In the genomic region with DNA sequence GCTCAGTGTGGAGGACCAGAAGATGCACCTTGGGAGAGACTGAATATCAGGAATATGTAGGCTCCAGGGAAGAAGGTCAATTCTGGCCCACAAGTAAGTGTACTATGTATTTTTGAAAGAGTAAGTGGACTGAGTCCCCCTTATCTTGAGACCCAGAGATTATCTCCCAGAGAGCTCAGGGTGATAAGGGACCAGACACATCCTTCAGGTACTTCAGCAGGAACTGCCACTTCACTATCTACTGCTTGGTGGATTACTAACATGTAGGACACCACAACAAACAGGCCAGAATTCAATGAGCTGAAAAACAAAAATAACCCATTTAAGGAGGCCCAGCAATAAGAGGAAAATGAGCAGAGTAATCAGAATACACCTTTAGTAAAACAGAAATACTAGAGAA, we compare ENCODE assay signal across 27 cellular contexts.
"Had no signal": no experiment of that assay in that cellular context is flagged by ENCODE, and none has a peak within 500 bp of the region (broad histone marks: within the 10 kb centered on the region; RNA-seq: fewer than 3 reads in every experiment).

No MANE protein-coding gene starts in this region.

- DNase-seq: hypothalamus; immature natural killer cell; kidney; left colon; left lung; lower lobe of right lung; mammary epithelial cell; midbrain; mucosa of descending colon; naive thymus-derived CD4-positive, alpha-beta T cell; ovary; retina; right cardiac atrium; sigmoid colon; small intestine; spleen; stimulated activated CD4-positive, alpha-beta T cell treated with anti-CD3 and anti-CD28 coated beads, Interleukin-4, amount 100 ng/mL, for 24 hours; stimulated activated naive CD4-positive, alpha-beta T cell; uterus had no signal

- H3K4me1 ChIP-seq: left lung, lower lobe of right lung, prostate gland, spleen, suprapubic skin, tibial nerve, uterus had no signal

- H3K27me3 ChIP-seq: left lung, ovary, sigmoid colon, spleen, suprapubic skin, tibial nerve, uterus had no signal

- H3K9me3 ChIP-seq: left lung, lower lobe of right lung, mucosa of descending colon, prostate gland, sigmoid colon, spleen, suprapubic skin, thoracic aorta, tibial nerve, uterus had no signal

- H3K4me1 Mint-ChIP-seq: stimulated activated effector memory CD8-positive, alpha-beta T cell treated with anti-CD3 and anti-CD28 coated beads, Interleukin-12 subunit alpha, Interleukin-12 subunit beta, amount 100 ng/mL, for 72 hours had no signal

- H3K27ac Mint-ChIP-seq: natural killer cell treated with Interleukin-12 subunit alpha and Interleukin-12 subunit beta and Interleukin-15 and Interleukin-18, amount 100 ng/mL, for 72 hours; stimulated activated effector memory CD8-positive, alpha-beta T cell treated with anti-CD3 and anti-CD28 coated beads, Interleukin-12 subunit alpha, Interleukin-12 subunit beta, amount 100 ng/mL, for 72 hours; stimulated activated naive CD8-positive, alpha-beta T cell treated with anti-CD3 and anti-CD28 coated beads, Interleukin-15, Interleukin-2, amounts not matched to agents 100 ng/mL and 50 ng/mL, for 24 hours; type B pancreatic cell had no signal

- H3K27me3 Mint-ChIP-seq: naive thymus-derived CD4-positive, alpha-beta T cell; natural killer cell treated with Interleukin-12 subunit alpha and Interleukin-12 subunit beta and Interleukin-15 and Interleukin-18, amount 100 ng/mL, for 72 hours; stimulated activated naive CD8-positive, alpha-beta T cell treated with anti-CD3 and anti-CD28 coated beads, Interleukin-15, Interleukin-2, amounts not matched to agents 100 ng/mL and 50 ng/mL, for 24 hours; type B pancreatic cell had no signal

- H3K4me3 Mint-ChIP-seq: immature natural killer cell; naive thymus-derived CD4-positive, alpha-beta T cell; natural killer cell treated with Interleukin-12 subunit alpha and Interleukin-12 subunit beta and Interleukin-15 and Interleukin-18, amount 100 ng/mL, for 72 hours; stimulated activated effector memory CD8-positive, alpha-beta T cell treated with anti-CD3 and anti-CD28 coated beads, Interleukin-12 subunit alpha, Interleukin-12 subunit beta, amount 100 ng/mL, for 72 hours; stimulated activated naive CD8-positive, alpha-beta T cell treated with anti-CD3 and anti-CD28 coated beads, Interleukin-15, Interleukin-2, amounts not matched to agents 100 ng/mL and 50 ng/mL, for 24 hours; type B pancreatic cell had no signal

- H3K27ac ChIP-seq: left lung, lower lobe of right lung, ovary, prostate gland, sigmoid colon, spleen, suprapubic skin, thoracic aorta, tibial nerve, uterus had no signal

- H3K9me3 Mint-ChIP-seq: immature natural killer cell; natural killer cell treated with Interleukin-12 subunit alpha and Interleukin-12 subunit beta and Interleukin-15 and Interleukin-18, amount 100 ng/mL, for 72 hours; stimulated activated effector memory CD8-positive, alpha-beta T cell treated with anti-CD3 and anti-CD28 coated beads, Interleukin-12 subunit alpha, Interleukin-12 subunit beta, amount 100 ng/mL, for 72 hours; stimulated activated naive CD8-positive, alpha-beta T cell treated with anti-CD3 and anti-CD28 coated beads, Interleukin-15, Interleukin-2, amounts not matched to agents 100 ng/mL and 50 ng/mL, for 24 hours; type B pancreatic cell had no signal
